ENCODE assay signal across 1 cellular context in genomic region chr1:211885746-211886522, GRCh38.
A peak's percentile ranks its signal among the peaks of the same experiment; 100 is the strongest.
TF ChIP-seq lines count a peak whose summit lies in the region.

No MANE protein-coding gene starts in this region.

TF ChIP-seq in HepG2, 621 proteins besides CTCF, POLR2A, EP300 and RAD21 (continued from another document and continues in another):
- TF ChIP-seq ZNF10 (CRISPR knock-in tag; IDR thresholded peaks at IDR 0.05; ENCODE audit: borderline replicate concordance, low read depth) (no peak), ZBTB49 (CRISPR knock-in tag; IDR thresholded peaks at IDR 0.05; ENCODE audit: borderline replicate concordance) (no peak), HMGXB4 (CRISPR knock-in tag; IDR thresholded peaks at IDR 0.05; ENCODE audit: borderline replicate concordance in 1 of 2, low read depth in 1 of 2) (peak in 1 of 2 experiments; percentile 47; a peak in 2 of 4 replicates), ZNF83 (CRISPR knock-in tag; IDR thresholded peaks at IDR 0.05; ENCODE audit: borderline replicate concordance) (no peak), ZNF607 (CRISPR knock-in tag; IDR thresholded peaks at IDR 0.05; ENCODE audit: borderline replicate concordance) (peak; percentile 55; the same call in 1 of the 2 replicates), EEA1 (CRISPR knock-in tag; IDR thresholded peaks at IDR 0.05; ENCODE audit: borderline replicate concordance) (no peak), ZBTB4 (CRISPR knock-in tag; IDR thresholded peaks at IDR 0.05; ENCODE audit: borderline replicate concordance) (no peak), ATF7 (IDR thresholded peaks at IDR 0.05) (no peak), ATF7 (CRISPR knock-in tag; IDR thresholded peaks at IDR 0.05) (no peak), SP5 (CRISPR knock-in tag; IDR thresholded peaks at IDR 0.05; ENCODE audit: borderline replicate concordance, low read depth) (peak; percentile 43; the same call in 1 of the 2 replicates), RAD51 (IDR thresholded peaks at IDR 0.05; ENCODE audit: borderline replicate concordance) (no peak), NFATC3 (CRISPR knock-in tag; IDR thresholded peaks at IDR 0.05) (no peak), DNMT1 (CRISPR knock-in tag; IDR thresholded peaks at IDR 0.05) (no peak), ELF3 (CRISPR knock-in tag; IDR thresholded peaks at IDR 0.05) (peak; percentile 83), ZFP37 (CRISPR knock-in tag; IDR thresholded peaks at IDR 0.05; ENCODE audit: borderline replicate concordance) (no peak), ZC3H4 (CRISPR knock-in tag; IDR thresholded peaks at IDR 0.05; ENCODE audit: borderline replicate concordance) (no peak), RFX1 (IDR thresholded peaks at IDR 0.05) (peak; percentile 23; the same call in 1 of the 2 replicates), SMYD3 (CRISPR knock-in tag; IDR thresholded peaks at IDR 0.05) (no peak), TBP (CRISPR knock-in tag; IDR thresholded peaks at IDR 0.05) (no peak), TCF7 (IDR thresholded peaks at IDR 0.05; ENCODE audit: low read depth) (peak; percentile 39; the same call in 1 of the 2 replicates), ZNF546 (CRISPR knock-in tag; conservative IDR thresholded peaks at IDR 0.05) (no peak), PAF1 (CRISPR knock-in tag; IDR thresholded peaks at IDR 0.05) (no peak), ZNF772 (CRISPR knock-in tag; IDR thresholded peaks at IDR 0.05) (no peak), BRCA1 (CRISPR knock-in tag; IDR thresholded peaks at IDR 0.05) (no peak), THYN1 (CRISPR knock-in tag; IDR thresholded peaks at IDR 0.05; ENCODE audit: borderline replicate concordance, low read depth) (no peak), DDIT3 (CRISPR knock-in tag; IDR thresholded peaks at IDR 0.05) (no peak), MBNL3 (CRISPR knock-in tag; conservative IDR thresholded peaks at IDR 0.05) (no peak), ZNF446 (CRISPR knock-in tag; IDR thresholded peaks at IDR 0.05) (no peak), NFE2L1 (CRISPR knock-in tag; IDR thresholded peaks at IDR 0.05; ENCODE audit: borderline replicate concordance) (no peak), ZNF510 (CRISPR knock-in tag; IDR thresholded peaks at IDR 0.05; ENCODE audit: low read depth) (no peak)
- TF ChIP-seq, protein P1, sequence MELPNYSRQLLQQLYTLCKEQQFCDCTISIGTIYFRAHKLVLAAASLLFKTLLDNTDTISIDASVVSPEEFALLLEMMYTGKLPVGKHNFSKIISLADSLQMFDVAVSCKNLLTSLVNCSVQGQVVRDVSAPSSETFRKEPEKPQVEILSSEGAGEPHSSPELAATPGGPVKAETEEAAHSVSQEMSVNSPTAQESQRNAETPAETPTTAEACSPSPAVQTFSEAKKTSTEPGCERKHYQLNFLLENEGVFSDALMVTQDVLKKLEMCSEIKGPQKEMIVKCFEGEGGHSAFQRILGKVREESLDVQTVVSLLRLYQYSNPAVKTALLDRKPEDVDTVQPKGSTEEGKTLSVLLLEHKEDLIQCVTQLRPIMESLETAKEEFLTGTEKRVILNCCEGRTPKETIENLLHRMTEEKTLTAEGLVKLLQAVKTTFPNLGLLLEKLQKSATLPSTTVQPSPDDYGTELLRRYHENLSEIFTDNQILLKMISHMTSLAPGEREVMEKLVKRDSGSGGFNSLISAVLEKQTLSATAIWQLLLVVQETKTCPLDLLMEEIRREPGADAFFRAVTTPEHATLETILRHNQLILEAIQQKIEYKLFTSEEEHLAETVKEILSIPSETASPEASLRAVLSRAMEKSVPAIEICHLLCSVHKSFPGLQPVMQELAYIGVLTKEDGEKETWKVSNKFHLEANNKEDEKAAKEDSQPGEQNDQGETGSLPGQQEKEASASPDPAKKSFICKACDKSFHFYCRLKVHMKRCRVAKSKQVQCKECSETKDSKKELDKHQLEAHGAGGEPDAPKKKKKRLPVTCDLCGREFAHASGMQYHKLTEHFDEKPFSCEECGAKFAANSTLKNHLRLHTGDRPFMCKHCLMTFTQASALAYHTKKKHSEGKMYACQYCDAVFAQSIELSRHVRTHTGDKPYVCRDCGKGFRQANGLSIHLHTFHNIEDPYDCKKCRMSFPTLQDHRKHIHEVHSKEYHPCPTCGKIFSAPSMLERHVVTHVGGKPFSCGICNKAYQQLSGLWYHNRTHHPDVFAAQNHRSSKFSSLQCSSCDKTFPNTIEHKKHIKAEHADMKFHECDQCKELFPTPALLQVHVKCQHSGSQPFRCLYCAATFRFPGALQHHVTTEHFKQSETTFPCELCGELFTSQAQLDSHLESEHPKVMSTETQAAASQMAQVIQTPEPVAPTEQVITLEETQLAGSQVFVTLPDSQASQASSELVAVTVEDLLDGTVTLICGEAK (IDR thresholded peaks at IDR 0.05), result no peak
- TF ChIP-seq, protein P1 (CRISPR knock-in tag; IDR thresholded peaks at IDR 0.05), result no peak
- TF ChIP-seq, protein P2, sequence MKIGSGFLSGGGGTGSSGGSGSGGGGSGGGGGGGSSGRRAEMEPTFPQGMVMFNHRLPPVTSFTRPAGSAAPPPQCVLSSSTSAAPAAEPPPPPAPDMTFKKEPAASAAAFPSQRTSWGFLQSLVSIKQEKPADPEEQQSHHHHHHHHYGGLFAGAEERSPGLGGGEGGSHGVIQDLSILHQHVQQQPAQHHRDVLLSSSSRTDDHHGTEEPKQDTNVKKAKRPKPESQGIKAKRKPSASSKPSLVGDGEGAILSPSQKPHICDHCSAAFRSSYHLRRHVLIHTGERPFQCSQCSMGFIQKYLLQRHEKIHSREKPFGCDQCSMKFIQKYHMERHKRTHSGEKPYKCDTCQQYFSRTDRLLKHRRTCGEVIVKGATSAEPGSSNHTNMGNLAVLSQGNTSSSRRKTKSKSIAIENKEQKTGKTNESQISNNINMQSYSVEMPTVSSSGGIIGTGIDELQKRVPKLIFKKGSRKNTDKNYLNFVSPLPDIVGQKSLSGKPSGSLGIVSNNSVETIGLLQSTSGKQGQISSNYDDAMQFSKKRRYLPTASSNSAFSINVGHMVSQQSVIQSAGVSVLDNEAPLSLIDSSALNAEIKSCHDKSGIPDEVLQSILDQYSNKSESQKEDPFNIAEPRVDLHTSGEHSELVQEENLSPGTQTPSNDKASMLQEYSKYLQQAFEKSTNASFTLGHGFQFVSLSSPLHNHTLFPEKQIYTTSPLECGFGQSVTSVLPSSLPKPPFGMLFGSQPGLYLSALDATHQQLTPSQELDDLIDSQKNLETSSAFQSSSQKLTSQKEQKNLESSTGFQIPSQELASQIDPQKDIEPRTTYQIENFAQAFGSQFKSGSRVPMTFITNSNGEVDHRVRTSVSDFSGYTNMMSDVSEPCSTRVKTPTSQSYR (CRISPR knock-in tag; IDR thresholded peaks at IDR 0.05; ENCODE audit: borderline replicate concordance), result peak; percentile 72; the same call in 1 of the 2 replicates
- TF ChIP-seq, protein P3, sequence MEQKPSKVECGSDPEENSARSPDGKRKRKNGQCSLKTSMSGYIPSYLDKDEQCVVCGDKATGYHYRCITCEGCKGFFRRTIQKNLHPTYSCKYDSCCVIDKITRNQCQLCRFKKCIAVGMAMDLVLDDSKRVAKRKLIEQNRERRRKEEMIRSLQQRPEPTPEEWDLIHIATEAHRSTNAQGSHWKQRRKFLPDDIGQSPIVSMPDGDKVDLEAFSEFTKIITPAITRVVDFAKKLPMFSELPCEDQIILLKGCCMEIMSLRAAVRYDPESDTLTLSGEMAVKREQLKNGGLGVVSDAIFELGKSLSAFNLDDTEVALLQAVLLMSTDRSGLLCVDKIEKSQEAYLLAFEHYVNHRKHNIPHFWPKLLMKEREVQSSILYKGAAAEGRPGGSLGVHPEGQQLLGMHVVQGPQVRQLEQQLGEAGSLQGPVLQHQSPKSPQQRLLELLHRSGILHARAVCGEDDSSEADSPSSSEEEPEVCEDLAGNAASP (CRISPR knock-in tag; IDR thresholded peaks at IDR 0.05; ENCODE audit: borderline replicate concordance), result peak; percentile 76; the same call in 1 of the 2 replicates
- TF ChIP-seq, protein P4, sequence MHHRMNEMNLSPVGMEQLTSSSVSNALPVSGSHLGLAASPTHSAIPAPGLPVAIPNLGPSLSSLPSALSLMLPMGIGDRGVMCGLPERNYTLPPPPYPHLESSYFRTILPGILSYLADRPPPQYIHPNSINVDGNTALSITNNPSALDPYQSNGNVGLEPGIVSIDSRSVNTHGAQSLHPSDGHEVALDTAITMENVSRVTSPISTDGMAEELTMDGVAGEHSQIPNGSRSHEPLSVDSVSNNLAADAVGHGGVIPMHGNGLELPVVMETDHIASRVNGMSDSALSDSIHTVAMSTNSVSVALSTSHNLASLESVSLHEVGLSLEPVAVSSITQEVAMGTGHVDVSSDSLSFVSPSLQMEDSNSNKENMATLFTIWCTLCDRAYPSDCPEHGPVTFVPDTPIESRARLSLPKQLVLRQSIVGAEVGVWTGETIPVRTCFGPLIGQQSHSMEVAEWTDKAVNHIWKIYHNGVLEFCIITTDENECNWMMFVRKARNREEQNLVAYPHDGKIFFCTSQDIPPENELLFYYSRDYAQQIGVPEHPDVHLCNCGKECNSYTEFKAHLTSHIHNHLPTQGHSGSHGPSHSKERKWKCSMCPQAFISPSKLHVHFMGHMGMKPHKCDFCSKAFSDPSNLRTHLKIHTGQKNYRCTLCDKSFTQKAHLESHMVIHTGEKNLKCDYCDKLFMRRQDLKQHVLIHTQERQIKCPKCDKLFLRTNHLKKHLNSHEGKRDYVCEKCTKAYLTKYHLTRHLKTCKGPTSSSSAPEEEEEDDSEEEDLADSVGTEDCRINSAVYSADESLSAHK (CRISPR knock-in tag; IDR thresholded peaks at IDR 0.05; ENCODE audit: borderline replicate concordance), result no peak
